ENCODE assay signal across 24 cellular contexts in the genomic region with DNA sequence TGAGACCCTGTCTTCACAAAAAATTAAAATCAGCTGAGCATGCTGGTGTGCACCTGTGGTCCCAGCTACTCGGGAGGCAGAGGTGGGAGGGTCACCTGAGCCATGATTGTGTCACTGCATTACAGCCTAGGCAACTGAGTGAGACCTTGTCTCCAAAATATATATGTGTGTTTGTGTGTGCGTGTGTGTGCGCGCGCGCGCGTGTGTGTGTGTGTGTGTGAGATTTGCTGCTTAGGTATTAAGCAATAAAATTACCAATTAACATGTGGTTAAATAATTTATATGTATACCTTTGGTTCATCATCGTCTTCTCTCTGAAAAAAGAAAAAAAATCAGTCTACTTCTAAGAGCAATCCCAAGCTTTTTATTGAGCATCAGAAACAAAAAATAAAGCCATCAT.
"Had no signal": no experiment of that assay in that cellular context is flagged by ENCODE, and none has a peak within 500 bp of the region (broad histone marks: within the 10 kb centered on the region; RNA-seq: fewer than 3 reads in every experiment).

No MANE protein-coding gene starts in this region.

- ATAC-seq: psoas muscle; right cardiac atrium; right lobe of liver; stimulated activated effector memory CD8-positive, alpha-beta T cell treated with anti-CD3 and anti-CD28 coated beads, Interleukin-12 subunit alpha, Interleukin-12 subunit beta, amount 100 ng/mL, for 72 hours; stimulated activated naive B cell treated with anti-CD40 and anti-IgM and Interleukin-4, amounts not matched to agents 10 μg/mL and 1 μg/mL and 100 μg/mL, for 72 hours had no signal

- H3K4me3 ChIP-seq: neural progenitor cell, ovary, psoas muscle, right lobe of liver, sigmoid colon, stomach, thoracic aorta, thyroid gland, tibial nerve, upper lobe of left lung, vagina had no signal

- H3K9me3 ChIP-seq: ovary, psoas muscle, right lobe of liver, sigmoid colon, stomach, thoracic aorta, thyroid gland, tibial nerve, upper lobe of left lung, vagina had no signal

- H3K4me2 ChIP-seq: neural progenitor cell had no signal

- H3K27me3 ChIP-seq: neural progenitor cell, right lobe of liver, sigmoid colon, stomach, thyroid gland, tibial nerve, upper lobe of left lung, vagina had no signal

- H3K36me3 ChIP-seq: ovary, thoracic aorta had no signal

- H2AFZ ChIP-seq: neural progenitor cell, parathyroid adenoma had no signal

- H3K4me1 ChIP-seq: neural progenitor cell, psoas muscle, right lobe of liver, sigmoid colon, stomach, thyroid gland, tibial nerve, upper lobe of left lung, vagina had no signal

- H3K9ac ChIP-seq: neural progenitor cell, parathyroid adenoma had no signal

- H3K79me2 ChIP-seq: parathyroid adenoma had no signal

- FAIRE-seq: small intestine, urothelium cell line had no signal

- DNase-seq: occipital lobe; ovary; posterior cingulate gyrus; psoas muscle; right cardiac atrium; right lobe of liver; sigmoid colon; small intestine; stimulated activated CD4-positive, alpha-beta T cell treated with anti-CD3 and anti-CD28 coated beads, Interleukin-15, amount 100 ng/mL, for 24 hours; stimulated activated CD4-positive, alpha-beta T cell treated with anti-CD3 and anti-CD28 coated beads, Interleukin-2, amount 100 ng/mL, for 24 hours; stimulated activated CD4-positive, alpha-beta T cell treated with anti-CD3 and anti-CD28 coated beads, Interleukin-2, amount 100 ng/mL, for 48 hours; stimulated activated CD4-positive, alpha-beta T cell treated with anti-CD3 and anti-CD28 coated beads, Interleukin-4, amount 100 ng/mL, for 24 hours; stimulated activated naive B cell treated with anti-CD40 and anti-IgM and Interleukin-4, amounts not matched to agents 10 μg/mL and 1 μg/mL and 100 μg/mL, for 72 hours; stimulated activated naive CD4-positive, alpha-beta T cell treated with Interleukin-2 at 50 U/mL for 16 hours; stomach; thyroid gland had no signal

- H3K27ac ChIP-seq: neural progenitor cell, ovary, parathyroid adenoma, psoas muscle, right lobe of liver, sigmoid colon, stomach, thoracic aorta, thyroid gland, tibial nerve, upper lobe of left lung, vagina had no signal
